Comparison of ENCODE assay signal across 15 cellular contexts in the genomic region with DNA sequence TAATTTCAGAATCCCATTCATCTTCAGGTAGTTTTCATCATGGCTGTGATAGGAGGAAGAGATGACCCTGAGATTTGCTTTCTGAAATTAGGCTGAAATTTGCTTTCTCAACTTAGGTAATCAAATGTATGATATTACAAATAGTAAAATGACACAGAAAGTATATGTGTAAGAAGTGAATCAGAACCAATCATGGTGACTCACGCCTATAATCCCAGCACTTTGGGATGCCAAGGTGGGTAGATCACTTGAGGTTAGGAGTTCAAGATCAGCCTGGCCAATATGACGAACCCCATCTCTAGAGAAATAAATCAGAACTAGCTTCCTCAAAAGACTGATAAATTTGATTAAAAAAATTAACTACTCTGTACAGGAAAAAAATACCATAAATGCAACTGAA.
DNase-seq lines count a peak whose midpoint lies in the region; TF ChIP-seq lines count a peak whose summit lies in the region.
"Had no signal": no experiment of that assay in that cellular context is flagged by ENCODE, and none has a peak within 500 bp of the region (broad histone marks: within the 10 kb centered on the region; RNA-seq: fewer than 3 reads in every experiment).

No MANE protein-coding gene starts in this region.

- no peak for TF ChIP-seq CTCF in fibroblast of mammary gland (conservative IDR thresholded peaks at IDR 0.05; ENCODE audit: control insufficient read depth, insufficient read depth, low read depth, low read length)

- no peaks in the 10 kb centered on the region for H3K36me3 ChIP-seq in mesendoderm (ENCODE audit: control insufficient read depth, insufficient read depth, low read length)

- H3K18ac ChIP-seq in mesendoderm (ENCODE audit: low read length): no peak overlapping the region

- H3K79me2 ChIP-seq in mesendoderm (ENCODE audit: control insufficient read depth, insufficient read depth, low read length): no peaks in the 10 kb centered on the region

- no peak overlapping the region for H2AK5ac ChIP-seq in mesendoderm (ENCODE audit: low read length)

- no peak overlapping the region for H3K4me3 ChIP-seq in fibroblast of mammary gland (ENCODE audit: control insufficient read depth, low read depth, low read length)
- H3K4me3 ChIP-seq in mesendoderm (ENCODE audit: low read length): no peak overlapping the region
- H3K4me3 ChIP-seq: SK-N-MC had no signal

- no peak overlapping the region for H4K8ac ChIP-seq in mesendoderm (ENCODE audit: low read depth, low read length)

- peak; percentile 80 for DNase-seq in HT1080 (ENCODE audit: low read depth)
- peak; percentile 9 for DNase-seq in T1000 (lab: John Stamatoyannopoulos, UW)
- DNase-seq in fibroblast of mammary gland (ENCODE audit: low read depth): peak; percentile 67
- DNase-seq in mesendoderm: no peak
- DNase-seq in NAMALWA (ENCODE audit: low spot score): no peak
- no peak for DNase-seq in DMS79 (lab: John Stamatoyannopoulos, UW)
- DNase-seq in cerebellar nuclear complex (lab: John Stamatoyannopoulos, UW): no peak
- DNase-seq: CD8-positive, alpha-beta T cell; MV-4-11; NCI-H1436; NCI-H2081; NCI-H524 treated with DMSO at 0.1 percent for 48 hours; NK-92 treated with Interleukin-12 subunit alpha and Interleukin-12 subunit beta, amount 100 ng/mL, for 24 hours; OCI-M1 had no signal

- H3K4me1 ChIP-seq in mesendoderm (ENCODE audit: control insufficient read depth, low read depth, low read length): no peaks in the 10 kb centered on the region

- H2BK15ac ChIP-seq in mesendoderm (replicated peaks; ENCODE audit: low read depth): no peak overlapping the region

- no peak overlapping the region for H3K56ac ChIP-seq in mesendoderm (ENCODE audit: low read length)

- H2BK5ac ChIP-seq in mesendoderm (ENCODE audit: low read length): no peak overlapping the region

- no peaks in the 10 kb centered on the region for H3K27me3 ChIP-seq in mesendoderm (ENCODE audit: insufficient read depth, low read length, poor library complexity)

- H3K4ac ChIP-seq in mesendoderm (ENCODE audit: low read depth, low read length): no peak overlapping the region

- H2BK120ac ChIP-seq in mesendoderm (ENCODE audit: low read depth, low read length): no peak overlapping the region

- H4K5ac ChIP-seq in mesendoderm (ENCODE audit: low read length): no peak overlapping the region

- no peaks in the 10 kb centered on the region for H3K79me1 ChIP-seq in mesendoderm (ENCODE audit: low read length)

- no peak overlapping the region for H3K27ac ChIP-seq in mesendoderm (ENCODE audit: low read depth, low read length)
- H3K27ac ChIP-seq: SK-N-MC had no signal

- H3K9ac ChIP-seq in mesendoderm (ENCODE audit: low read length): no peak overlapping the region

- WGBS in mesendoderm (ENCODE audit: extremely low coverage, insufficient coverage, low lambda C conversion rate): no CpG with 5 or more reads among the region's 2 CpGs

- H3K23ac ChIP-seq in mesendoderm (ENCODE audit: low read length): no peak overlapping the region

- H3K4me2 ChIP-seq in mesendoderm (ENCODE audit: low read length): no peak overlapping the region

Comparison
In these comparisons a context has a peak if more than half of its experiments do, and no peak if none do; other contexts are left out.
1. DNase-seq: peak in HT1080 (single experiment), T1000 (single experiment) and fibroblast of mammary gland (single experiment); none in mesendoderm (single experiment), NAMALWA (single experiment), DMS79 (single experiment) and cerebellar nuclear complex (0 of 2).